23 cellular contexts compared by ENCODE assay signal in the genomic region with DNA sequence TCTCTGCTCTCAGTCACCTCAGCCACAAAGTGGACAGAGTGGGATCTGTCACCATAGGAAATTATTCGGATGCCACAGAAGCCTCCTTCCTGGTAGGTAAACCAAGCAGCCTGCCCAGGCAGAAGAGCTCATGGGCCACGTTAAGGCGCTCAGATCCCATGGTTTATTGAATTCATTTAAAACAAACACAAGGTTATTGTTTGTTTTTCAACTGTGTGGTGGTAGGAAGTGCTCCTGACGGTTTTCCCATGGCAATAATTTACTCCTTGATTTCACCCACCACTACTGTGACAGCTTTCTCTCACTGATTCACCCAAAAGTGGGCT. TPM values are rescaled to one million over a fixed set of nuclear protein-coding genes. Genes with fewer than 3 reads are reported as not detected.
"Had no signal": no experiment of that assay in that cellular context is flagged by ENCODE, and none has a peak within 500 bp of the region (broad histone marks: within the 10 kb centered on the region; RNA-seq: fewer than 3 reads in every experiment).

No MANE protein-coding gene starts in this region.

- H2AFZ ChIP-seq: parathyroid adenoma had no signal

- H3K27me3 ChIP-seq: colonic mucosa, testis, upper lobe of right lung had no signal

- H3K4me1 ChIP-seq: colonic mucosa had no signal

- H3K9me3 ChIP-seq: colonic mucosa, sigmoid colon, testis, upper lobe of right lung had no signal

- DNase-seq: activated CD4-positive, alpha-beta T cell treated with anti-CD3 and anti-CD28 coated beads for 48 hours; activated CD4-positive, CD25-positive, alpha-beta regulatory T cell; activated CD8-positive, alpha-beta T cell treated with anti-CD3 and anti-CD28 coated beads for 36 hours; activated naive CD4-positive, alpha-beta T cell treated with Interleukin-2 at 50 U/mL for 16 hours; activated naive CD8-positive, alpha-beta T cell treated with anti-CD3 and anti-CD28 coated beads, Interleukin-2, amount 10 ng/mL, durations not matched to agents 7 days and 5 days; activated T-cell treated with anti-CD3 and anti-CD28 coated beads, Interleukin-2, amount 50 U/mL, for 24 hours; amygdala; caudate nucleus; colonic mucosa; foreskin melanocyte; glutamatergic neuron; hypothalamus; islet precursor cell; left ventricle myocardium superior; naive B cell; sigmoid colon; stimulated activated CD4-positive, alpha-beta T cell treated with anti-CD3 and anti-CD28 coated beads, Interleukin-4, amount 100 ng/mL, for 24 hours; T-cell; testis; upper lobe of right lung had no signal

- H3K36me3 ChIP-seq: colonic mucosa, sigmoid colon, upper lobe of right lung had no signal

- H3K27ac ChIP-seq: colonic mucosa, parathyroid adenoma, sigmoid colon, testis, upper lobe of right lung had no signal

- H3K4me3 ChIP-seq: colonic mucosa, sigmoid colon, testis, upper lobe of right lung had no signal

- H3K79me2 ChIP-seq: parathyroid adenoma had no signal

RNA-seq across cellular contexts. Expression of gene BCAM, which starts 14.4 kb away (rescaled TPM):
- total RNA-seq: activated CD8-positive, alpha-beta T cell treated with anti-CD3 and anti-CD28 coated beads for 36 hours; activated naive CD8-positive, alpha-beta T cell treated with anti-CD3 and anti-CD28 coated beads, Interleukin-2, amount 10 ng/mL, durations not matched to agents 7 days and 5 days; activated T-helper 2 cell treated with anti-CD3 and anti-CD28 coated beads, Interferon-gamma antibody, Interleukin-2, Interleukin-4, amounts not matched to agents 10 μg/mL and 5 μg/mL and 100 μg/mL, durations not matched to agents 14 hours and 24 hours and 36 hours; mononuclear cell had no signal

RNA-seq across cellular contexts. Expression of gene CBLC, which starts 45.6 kb away (rescaled TPM):
- total RNA-seq: activated CD8-positive, alpha-beta T cell treated with anti-CD3 and anti-CD28 coated beads for 36 hours; activated naive CD8-positive, alpha-beta T cell treated with anti-CD3 and anti-CD28 coated beads, Interleukin-2, amount 10 ng/mL, durations not matched to agents 7 days and 5 days; activated T-helper 2 cell treated with anti-CD3 and anti-CD28 coated beads, Interferon-gamma antibody, Interleukin-2, Interleukin-4, amounts not matched to agents 10 μg/mL and 5 μg/mL and 100 μg/mL, durations not matched to agents 14 hours and 24 hours and 36 hours; left ventricle myocardium superior; mononuclear cell; sigmoid colon had no signal
